1 cellular context compared by ENCODE assay signal in the genomic region with DNA sequence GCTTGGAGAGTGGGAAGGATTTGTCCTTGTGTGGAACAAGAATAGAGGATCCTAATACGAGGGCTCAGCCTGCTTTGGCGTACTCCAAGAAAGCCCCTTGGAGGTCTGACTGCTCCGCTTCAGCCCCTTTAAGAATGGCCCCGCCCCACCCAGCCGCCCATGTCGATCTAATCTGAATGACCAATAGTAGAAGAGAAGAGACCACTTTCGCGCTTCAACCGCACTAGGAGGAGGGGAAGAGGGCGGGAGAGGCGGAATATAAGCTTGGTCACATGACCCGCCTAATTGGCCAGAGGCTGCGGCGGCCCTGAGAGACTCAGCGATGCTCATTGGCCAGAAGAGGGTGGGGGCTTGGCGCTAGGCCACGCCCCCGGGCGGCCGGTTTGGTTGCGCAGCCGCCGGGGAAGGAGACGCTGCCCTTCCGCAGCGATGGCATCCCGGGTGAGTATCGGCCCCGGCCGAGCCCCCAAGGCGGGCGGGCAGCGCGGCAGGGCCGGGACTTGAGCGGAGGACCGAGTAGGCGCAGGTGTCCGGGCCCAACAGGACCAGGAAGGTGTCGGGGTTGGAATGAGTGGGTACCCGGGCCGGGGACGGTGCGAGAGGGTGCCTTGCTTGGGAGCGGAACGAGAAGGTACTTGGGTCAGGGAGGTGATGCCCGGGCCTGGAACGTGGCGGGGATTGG.
TF ChIP-seq lines count a peak whose summit lies in the region.

Gene MIGA2, plus strand, starts transcription at position 386 of the 682 bp plus-strand sequence. CDS start 3,969 bp downstream, outside the sequence.

TF ChIP-seq in HepG2, 621 proteins besides CTCF, POLR2A, EP300 and RAD21 (continued from another document):
- TF ChIP-seq RBAK (CRISPR knock-in tag; IDR thresholded peaks at IDR 0.05) (no peak), ZNF766 (CRISPR knock-in tag; IDR thresholded peaks at IDR 0.05; ENCODE audit: borderline replicate concordance) (no peak), PCBP2 (optimal IDR thresholded peaks at IDR 0.05; ENCODE audit: low read depth, low read length, poor library complexity, severe bottlenecking) (no peak), SP4 (CRISPR knock-in tag; IDR thresholded peaks at IDR 0.05) (peak; percentile 98), ZNF792 (CRISPR knock-in tag; IDR thresholded peaks at IDR 0.05) (peak; percentile 67; the same call in 1 of the 2 replicates), ZNF83 (CRISPR knock-in tag; IDR thresholded peaks at IDR 0.05; ENCODE audit: borderline replicate concordance) (0 out of 2 replicates have a peak, but pooled peaks have one; percentile 41), ZNF737 (CRISPR knock-in tag; IDR thresholded peaks at IDR 0.05; ENCODE audit: borderline replicate concordance) (no peak), CENPBD1 (CRISPR knock-in tag; IDR thresholded peaks at IDR 0.05; ENCODE audit: borderline replicate concordance, low read depth) (no peak)
- TF ChIP-seq, protein P1, sequence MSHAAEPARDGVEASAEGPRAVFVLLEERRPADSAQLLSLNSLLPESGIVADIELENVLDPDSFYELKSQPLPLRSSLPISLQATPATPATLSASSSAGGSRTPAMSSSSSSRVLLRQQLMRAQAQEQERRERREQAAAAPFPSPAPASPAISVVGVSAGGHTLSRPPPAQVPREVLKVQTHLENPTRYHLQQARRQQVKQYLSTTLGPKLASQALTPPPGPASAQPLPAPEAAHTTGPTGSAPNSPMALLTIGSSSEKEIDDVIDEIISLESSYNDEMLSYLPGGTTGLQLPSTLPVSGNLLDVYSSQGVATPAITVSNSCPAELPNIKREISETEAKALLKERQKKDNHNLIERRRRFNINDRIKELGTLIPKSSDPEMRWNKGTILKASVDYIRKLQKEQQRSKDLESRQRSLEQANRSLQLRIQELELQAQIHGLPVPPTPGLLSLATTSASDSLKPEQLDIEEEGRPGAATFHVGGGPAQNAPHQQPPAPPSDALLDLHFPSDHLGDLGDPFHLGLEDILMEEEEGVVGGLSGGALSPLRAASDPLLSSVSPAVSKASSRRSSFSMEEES (CRISPR knock-in tag; IDR thresholded peaks at IDR 0.05) = peak; percentile 70; the same call in 1 of the 2 replicates
